8 cellular contexts compared by ENCODE assay signal in the genomic region with DNA sequence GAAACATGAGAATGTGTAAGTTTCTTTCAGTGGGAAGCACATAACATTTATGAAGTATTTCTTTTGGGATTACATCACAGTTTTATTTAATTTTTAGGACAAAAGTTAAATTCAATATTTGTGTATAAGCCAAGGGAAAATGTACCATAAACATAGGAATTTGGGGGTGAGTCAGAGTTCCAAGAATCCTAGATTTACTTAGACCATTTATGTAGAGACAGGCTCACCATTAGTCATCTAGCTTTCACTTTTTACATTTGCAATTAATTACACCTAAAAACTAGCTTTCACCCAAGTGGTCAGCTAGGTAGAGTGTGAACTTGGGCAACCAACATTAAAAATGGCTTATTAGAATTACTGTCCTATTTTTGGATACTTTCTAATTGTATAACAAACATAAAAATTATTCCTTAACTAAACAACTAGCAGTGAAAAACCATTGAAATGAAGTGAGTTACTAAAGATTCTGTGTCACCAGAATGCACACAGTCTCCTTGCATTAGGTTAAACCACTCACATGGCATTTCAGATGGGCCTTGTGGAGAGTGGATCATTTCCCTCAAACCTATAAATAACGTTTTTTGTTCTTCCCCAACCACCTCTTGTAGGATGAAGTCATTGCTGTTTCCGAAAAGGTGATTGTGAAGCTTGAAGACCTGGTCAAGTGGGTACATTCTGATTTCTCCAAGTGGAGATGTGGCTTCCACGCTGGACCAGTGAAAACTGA. TPM values are rescaled to one million over a fixed set of nuclear protein-coding genes. Genes with fewer than 3 reads are reported as not detected.
DNase-seq lines count a peak whose midpoint lies in the region; ATAC-seq and TF ChIP-seq lines count a peak whose summit lies in the region.

No MANE protein-coding gene starts in this region.

- DNase-seq in AG08395 (ENCODE audit: low spot score), result peak; percentile 62
- peak; percentile 86 for DNase-seq in HS-5 (ENCODE audit: low read depth)
- peak; percentile 54 for DNase-seq in astrocyte of the cerebellum (ENCODE audit: low read depth)
- no peak for DNase-seq in mesothelial cell of epicardium (ENCODE audit: low spot score in 2 of 2, unreplicated experiment in 2 of 2)
- no peak for DNase-seq in NOMO-1 (lab: John Stamatoyannopoulos, UW; ENCODE audit: unreplicated experiment in 2 of 2)
- no peak for DNase-seq in 8988T
- DNase-seq in cortex of kidney (lab: John Stamatoyannopoulos, UW), result no peak

- no peaks in the 10 kb centered on the region for H3K9me3 Mint-ChIP-seq in mesothelial cell of epicardium

- no peak overlapping the region for H3K4me3 Mint-ChIP-seq in mesothelial cell of epicardium

- ATAC-seq in GM21576 (IDR thresholded peaks at IDR 0.05; ENCODE audit: unreplicated experiment), result no peak

- no peak overlapping the region for H3K4me3 ChIP-seq in astrocyte of the cerebellum (ENCODE audit: low read depth, low read length)

- peaks cover 17% of the 10 kb centered on the region for H3K36me3 Mint-ChIP-seq in mesothelial cell of epicardium

- H3K27ac Mint-ChIP-seq in mesothelial cell of epicardium, result peak overlapping the region; percentile 88

- H3K27me3 Mint-ChIP-seq in mesothelial cell of epicardium (ENCODE audit: low read depth), result no peaks in the 10 kb centered on the region

- TF ChIP-seq CTCF in astrocyte of the cerebellum (IDR thresholded peaks at IDR 0.05; ENCODE audit: low read depth, low read length, missing control alignments), result no peak
- no peak for TF ChIP-seq CTCF in mesothelial cell of epicardium (IDR thresholded peaks at IDR 0.05; ENCODE audit: unreplicated experiment)

- in situ Hi-C loops in astrocyte of the cerebellum (cut with HindIII; ENCODE audit: low sequenced_read_pairs), result loop anchor here (5.0 kb wide), 1 partner anchor 68 kb away; no protein-coding TSS in a partner anchor

- H3K4me1 Mint-ChIP-seq in mesothelial cell of epicardium, result peaks cover 74% of the 10 kb centered on the region

RNA-seq across cellular contexts. Expression of a gene that starts 38.2 kb away (rescaled TPM):
- total RNA-seq in mesothelial cell of epicardium, result 50.9 to 52.5 TPM (median 51.4 TPM) in 3 replicates

Comparison
In these comparisons a context has a peak if more than half of its experiments do, and no peak if none do; other contexts are left out.
1. DNase-seq: peak in AG08395 (single experiment), HS-5 (single experiment) and astrocyte of the cerebellum (single experiment); none in mesothelial cell of epicardium (0 of 2), NOMO-1 (0 of 2), 8988T (single experiment) and cortex of kidney (single experiment).